Comparison of ENCODE assay signal across 2 cellular contexts in genomic region chr20:53907968-53908751, GRCh38.
TF ChIP-seq lines count a peak whose summit lies in the region.

No MANE protein-coding gene starts in this region.

TF ChIP-seq in GM12878, 131 proteins besides CTCF, POLR2A, EP300 and RAD21 (continued from another document):
- TF ChIP-seq, protein P1, sequence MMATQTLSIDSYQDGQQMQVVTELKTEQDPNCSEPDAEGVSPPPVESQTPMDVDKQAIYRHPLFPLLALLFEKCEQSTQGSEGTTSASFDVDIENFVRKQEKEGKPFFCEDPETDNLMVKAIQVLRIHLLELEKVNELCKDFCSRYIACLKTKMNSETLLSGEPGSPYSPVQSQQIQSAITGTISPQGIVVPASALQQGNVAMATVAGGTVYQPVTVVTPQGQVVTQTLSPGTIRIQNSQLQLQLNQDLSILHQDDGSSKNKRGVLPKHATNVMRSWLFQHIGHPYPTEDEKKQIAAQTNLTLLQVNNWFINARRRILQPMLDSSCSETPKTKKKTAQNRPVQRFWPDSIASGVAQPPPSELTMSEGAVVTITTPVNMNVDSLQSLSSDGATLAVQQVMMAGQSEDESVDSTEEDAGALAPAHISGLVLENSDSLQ (IDR thresholded peaks at IDR 0.05) = 0 out of 2 replicates have a peak, but pooled peaks have one; percentile 10
- TF ChIP-seq E2F8 (IDR thresholded peaks at IDR 0.05; ENCODE audit: low read depth, partially characterized antibody) (no peak), SREBF1 (IDR thresholded peaks at IDR 0.05; ENCODE audit: low read length) (no peak), TBL1XR1 (IDR thresholded peaks at IDR 0.05; ENCODE audit: low read depth, low read length) (no peak), JUND (IDR thresholded peaks at IDR 0.05; ENCODE audit: low read depth, low read length) (no peak), NFXL1 (IDR thresholded peaks at IDR 0.05; ENCODE audit: borderline replicate concordance) (peak; percentile 93), IKZF1 (conservative IDR thresholded peaks at IDR 0.05) (no peak), ETV6 (conservative IDR thresholded peaks at IDR 0.05 in 1 of 2, IDR thresholded peaks at IDR 0.05 in 1 of 2; ENCODE audit: borderline replicate concordance in 1 of 2, low read depth in 1 of 2) (peak in 1 of 2 experiments; percentile 72; a peak in 2 of 4 replicates)
- TF ChIP-seq, protein P2, sequence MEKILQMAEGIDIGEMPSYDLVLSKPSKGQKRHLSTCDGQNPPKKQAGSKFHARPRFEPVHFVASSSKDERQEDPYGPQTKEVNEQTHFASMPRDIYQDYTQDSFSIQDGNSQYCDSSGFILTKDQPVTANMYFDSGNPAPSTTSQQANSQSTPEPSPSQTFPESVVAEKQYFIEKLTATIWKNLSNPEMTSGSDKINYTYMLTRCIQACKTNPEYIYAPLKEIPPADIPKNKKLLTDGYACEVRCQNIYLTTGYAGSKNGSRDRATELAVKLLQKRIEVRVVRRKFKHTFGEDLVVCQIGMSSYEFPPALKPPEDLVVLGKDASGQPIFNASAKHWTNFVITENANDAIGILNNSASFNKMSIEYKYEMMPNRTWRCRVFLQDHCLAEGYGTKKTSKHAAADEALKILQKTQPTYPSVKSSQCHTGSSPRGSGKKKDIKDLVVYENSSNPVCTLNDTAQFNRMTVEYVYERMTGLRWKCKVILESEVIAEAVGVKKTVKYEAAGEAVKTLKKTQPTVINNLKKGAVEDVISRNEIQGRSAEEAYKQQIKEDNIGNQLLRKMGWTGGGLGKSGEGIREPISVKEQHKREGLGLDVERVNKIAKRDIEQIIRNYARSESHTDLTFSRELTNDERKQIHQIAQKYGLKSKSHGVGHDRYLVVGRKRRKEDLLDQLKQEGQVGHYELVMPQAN (conservative IDR thresholded peaks at IDR 0.05) = 0 out of 2 replicates have a peak, but pooled peaks have one; percentile 16
- TF ChIP-seq, protein P3, sequence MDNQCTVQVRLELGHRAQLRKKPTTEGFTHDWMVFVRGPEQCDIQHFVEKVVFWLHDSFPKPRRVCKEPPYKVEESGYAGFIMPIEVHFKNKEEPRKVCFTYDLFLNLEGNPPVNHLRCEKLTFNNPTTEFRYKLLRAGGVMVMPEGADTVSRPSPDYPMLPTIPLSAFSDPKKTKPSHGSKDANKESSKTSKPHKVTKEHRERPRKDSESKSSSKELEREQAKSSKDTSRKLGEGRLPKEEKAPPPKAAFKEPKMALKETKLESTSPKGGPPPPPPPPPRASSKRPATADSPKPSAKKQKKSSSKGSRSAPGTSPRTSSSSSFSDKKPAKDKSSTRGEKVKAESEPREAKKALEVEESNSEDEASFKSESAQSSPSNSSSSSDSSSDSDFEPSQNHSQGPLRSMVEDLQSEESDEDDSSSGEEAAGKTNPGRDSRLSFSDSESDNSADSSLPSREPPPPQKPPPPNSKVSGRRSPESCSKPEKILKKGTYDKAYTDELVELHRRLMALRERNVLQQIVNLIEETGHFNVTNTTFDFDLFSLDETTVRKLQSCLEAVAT (IDR thresholded peaks at IDR 0.05) = peak; percentile 89

TF ChIP-seq in SK-N-SH, 30 proteins besides CTCF, POLR2A, EP300 and RAD21 (continued from another document):
- TF ChIP-seq FOSL2 (IDR thresholded peaks at IDR 0.05; ENCODE audit: borderline replicate concordance, low read depth) (no peak), JUND (IDR thresholded peaks at IDR 0.05) (no peak), SIN3A (IDR thresholded peaks at IDR 0.05; ENCODE audit: borderline replicate concordance, low read depth, low read length) (no peak), USF1 (IDR thresholded peaks at IDR 0.05; ENCODE audit: borderline replicate concordance, low read depth) (no peak), GABPA (IDR thresholded peaks at IDR 0.05; ENCODE audit: low read depth) (no peak)
- TF ChIP-seq, protein P4, sequence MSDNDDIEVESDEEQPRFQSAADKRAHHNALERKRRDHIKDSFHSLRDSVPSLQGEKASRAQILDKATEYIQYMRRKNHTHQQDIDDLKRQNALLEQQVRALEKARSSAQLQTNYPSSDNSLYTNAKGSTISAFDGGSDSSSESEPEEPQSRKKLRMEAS (IDR thresholded peaks at IDR 0.05; ENCODE audit: low read depth) = no peak
TF ChIP-seq in SK-N-SH: peak in this region for 0.
